ENCODE assay signal across 10 cellular contexts in genomic region chr12:68405292-68405900, GRCh38.
DNase-seq lines count a peak whose midpoint lies in the region; ATAC-seq, FAIRE-seq and TF ChIP-seq lines count a peak whose summit lies in the region.
"Had no signal": no experiment of that assay in that cellular context is flagged by ENCODE, and none has a peak within 500 bp of the region (broad histone marks: within the 10 kb centered on the region; RNA-seq: fewer than 3 reads in every experiment).

No MANE protein-coding gene starts in this region.

- H3K36me3 ChIP-seq in endothelial cell of umbilical vein (ENCODE audit: control insufficient read depth in 2 of 2, extremely low read depth in 1 of 2, insufficient read depth in 2 of 2, low read length in 2 of 2) (no peaks in the 10 kb centered on the region), lung (ENCODE audit: control insufficient read depth in 2 of 2, insufficient read depth in 2 of 2, low read length in 2 of 2) (no peaks in the 10 kb centered on the region), upper lobe of left lung (no peaks in the 10 kb centered on the region)

- H3K4me1 ChIP-seq in endothelial cell of umbilical vein (ENCODE audit: control insufficient read depth, extremely low read depth, insufficient read depth, low read length): peaks cover 21% of the 10 kb centered on the region
- peaks cover 8 to 11% of the 10 kb centered on the region in 2 donors for H3K4me1 ChIP-seq in lung (ENCODE audit: control insufficient read depth in 2 of 2, insufficient read depth in 2 of 2, low read length in 2 of 2)
- peaks cover 22 to 28% (median 26%) of the 10 kb centered on the region in 4 donors for H3K4me1 ChIP-seq in upper lobe of left lung

- H2AFZ ChIP-seq in endothelial cell of umbilical vein (ENCODE audit: low read depth, low read length): no peak overlapping the region

- H3K79me2 ChIP-seq in endothelial cell of umbilical vein (ENCODE audit: control insufficient read depth, insufficient read depth, low read length): no peaks in the 10 kb centered on the region

- no peaks in the 10 kb centered on the region for H4K20me1 ChIP-seq in endothelial cell of umbilical vein (replicated peaks; ENCODE audit: control insufficient read depth, extremely low read depth, insufficient read depth, low read length)

- CTCF ChIA-PET in endothelial cell of umbilical vein (lab: Charles Lee): interaction anchor here (1.0 to 2.8 kb wide), 7 partner anchors 11 to 79 kb away, joined by 3 to 14 read pairs (median 7); no protein-coding TSS in a partner anchor

- TF ChIP-seq POLR2A in endothelial cell of umbilical vein (IDR thresholded peaks at IDR 0.05; ENCODE audit: low read depth, low read length): no peak
- TF ChIP-seq POLR2A in upper lobe of left lung (IDR thresholded peaks at IDR 0.05): no peak

- H3K4me3 ChIP-seq in endothelial cell of umbilical vein (replicated peaks in 1 of 3; ENCODE audit: insufficient read depth in 1 of 3, low read depth in 1 of 3, low read length in 3 of 3) (no peak overlapping the region), lung (no peak overlapping the region), upper lobe of left lung (no peak overlapping the region)

- peak overlapping the region; percentile 11 for H3K4me2 ChIP-seq in endothelial cell of umbilical vein (ENCODE audit: insufficient read depth, low read length)

- intact Hi-C loops in endothelial cell of umbilical vein (cut with micrococcal nuclease): no loop called here

- dilution Hi-C loops in endothelial cell of umbilical vein (cut with MboI; ENCODE audit: extremely low pct_ligation_motif_present, low sequenced_read_pairs): no loop called here

- ATAC-seq in lung (ENCODE audit: insufficient read depth, low FRiP score): no peak
- no peak for ATAC-seq in upper lobe of left lung (ENCODE audit: low FRiP score in 2 of 2)
- no peak for ATAC-seq in stimulated activated naive CD8-positive, alpha-beta T cell treated with anti-CD3 and anti-CD28 coated beads, Interleukin-15, Interleukin-2, amounts not matched to agents 100 U/mL and 50 U/mL, for 24 hours
- ATAC-seq: stimulated activated naive CD8-positive, alpha-beta T cell treated with anti-CD3 and anti-CD28 coated beads, Interleukin-15, amount 100 ng/mL, for 72 hours had no signal

- peak in 1 of 4 donors; percentile 8 for TF ChIP-seq EP300 in upper lobe of left lung (IDR thresholded peaks at IDR 0.05)

- H3K27me3 ChIP-seq in endothelial cell of umbilical vein (ENCODE audit: control insufficient read depth in 2 of 2, insufficient read depth in 2 of 2, low read length in 2 of 2) (peaks cover 0 to 2% of the 10 kb centered on the region in 2 experiments), lung (ENCODE audit: control insufficient read depth, insufficient read depth) (no peaks in the 10 kb centered on the region), upper lobe of left lung (no peaks in the 10 kb centered on the region)

- no peak for TF ChIP-seq CTCF in endothelial cell of umbilical vein (IDR thresholded peaks at IDR 0.05; ENCODE audit: extremely low read depth in 1 of 2, insufficient read depth in 1 of 2, low read depth in 1 of 2, low read length in 2 of 2)
- no peak for TF ChIP-seq CTCF in lung (IDR thresholded peaks at IDR 0.05; ENCODE audit: control extremely low read depth, extremely low read depth)
- TF ChIP-seq CTCF in upper lobe of left lung (IDR thresholded peaks at IDR 0.05): no peak

- no peak overlapping the region for H3K27ac ChIP-seq in endothelial cell of umbilical vein (ENCODE audit: insufficient read depth, low read depth, low read length)
- H3K27ac ChIP-seq in lung (ENCODE audit: low read depth in 1 of 2, low read length in 1 of 2): peak overlapping the region; percentile 38 to 83
- peak overlapping the region; percentile 60 to 78 (median 76) for H3K27ac ChIP-seq in upper lobe of left lung

- BruUV-seq in endothelial cell of umbilical vein (replicated peaks; lab: Mats Ljungman, UMichigan): no TSS peak

- FAIRE-seq in endothelial cell of umbilical vein (lab: Jason Lieb, UNC): peak; percentile 66
- FAIRE-seq: G401.6 had no signal

- no peak overlapping the region for H3K9ac ChIP-seq in endothelial cell of umbilical vein (replicated peaks; ENCODE audit: extremely low read depth, insufficient read depth, low read length)

- no peaks in the 10 kb centered on the region for H3K9me1 ChIP-seq in endothelial cell of umbilical vein (replicated peaks; ENCODE audit: control insufficient read depth, extremely low read depth, insufficient read depth, low read length)

- H3K9me3 ChIP-seq in endothelial cell of umbilical vein (replicated peaks; ENCODE audit: control insufficient read depth, insufficient read depth, low read length) (no peaks in the 10 kb centered on the region), lung (ENCODE audit: control insufficient read depth in 2 of 2, insufficient read depth in 1 of 2, low read length in 1 of 2) (no peaks in the 10 kb centered on the region), upper lobe of left lung (no peaks in the 10 kb centered on the region)

- POLR2A ChIA-PET in endothelial cell of umbilical vein (lab: Charles Lee): interaction anchor here (0.7 kb wide), 1 partner anchor 40 kb away, joined by 3 read pairs; no protein-coding TSS in a partner anchor

- DNase-seq in NCI-H2029 treated with DMSO at 0.1 percent for 48 hours (lab: John Stamatoyannopoulos, UW) (peak; percentile 3), NCI-H2029 (lab: John Stamatoyannopoulos, UW) (no peak), endothelial cell of umbilical vein (ENCODE audit: low read depth, low spot score) (peak; percentile 80), lung (ENCODE audit: low spot score) (no peak), upper lobe of left lung (no peak), pons (ENCODE audit: low spot score) (no peak)
- DNase-seq in activated CD4-positive, alpha-beta T cell treated with anti-CD3 and anti-CD28 coated beads, Interleukin-2, amount 50 U/mL, for 48 hours: no peak
- DNase-seq in stimulated activated naive CD8-positive, alpha-beta T cell treated with anti-CD3 and anti-CD28 coated beads, Interleukin-15, Interleukin-2, amounts not matched to agents 100 U/mL and 50 U/mL, for 24 hours: no peak
- DNase-seq: stimulated activated naive CD8-positive, alpha-beta T cell treated with anti-CD3 and anti-CD28 coated beads, Interleukin-15, amount 100 ng/mL, for 72 hours had no signal

TF ChIP-seq in endothelial cell of umbilical vein, 7 proteins besides CTCF, POLR2A, EP300 and RAD21:
- no peak for TF ChIP-seq GATA2 (IDR thresholded peaks at IDR 0.05; ENCODE audit: insufficient read depth, insufficient read length, low read depth, low read length)
- TF ChIP-seq MYC (IDR thresholded peaks at IDR 0.05; ENCODE audit: low read depth, low read length): no peak
- TF ChIP-seq MAX (IDR thresholded peaks at IDR 0.05; ENCODE audit: insufficient read depth, insufficient read length): no peak
- TF ChIP-seq FOS (IDR thresholded peaks at IDR 0.05; ENCODE audit: borderline replicate concordance, insufficient read depth, low read length): no peak
- no peak for TF ChIP-seq JUN (IDR thresholded peaks at IDR 0.05; ENCODE audit: borderline replicate concordance, insufficient read depth, insufficient read length, low read depth)
- no peak for TF ChIP-seq EZH2 (IDR thresholded peaks at IDR 0.05; ENCODE audit: borderline replicate concordance, low read depth, low read length, severe bottlenecking)
- no peak for TF ChIP-seq POLR2AphosphoS5 (IDR thresholded peaks at IDR 0.05; ENCODE audit: insufficient read depth, low read depth, low read length)

Comparison
In these comparisons a context has a peak if more than half of its experiments do, and no peak if none do; other contexts are left out.
1. DNase-seq: peak in NCI-H2029 treated with DMSO at 0.1 percent for 48 hours (single experiment) and endothelial cell of umbilical vein (single experiment); none in NCI-H2029 (single experiment), lung (single experiment), upper lobe of left lung (0 of 2), pons (single experiment), activated CD4-positive, alpha-beta T cell treated with anti-CD3 and anti-CD28 coated beads, Interleukin-2, amount 50 U/mL, for 48 hours (0 of 2) and stimulated activated naive CD8-positive, alpha-beta T cell treated with anti-CD3 and anti-CD28 coated beads, Interleukin-15, Interleukin-2, amounts not matched to agents 100 U/mL and 50 U/mL, for 24 hours (single experiment).